In genomic region chr13:52158629-52159158, GRCh38 we compare ENCODE assay signal across 8 cellular contexts. TPM values are rescaled to one million over a fixed set of nuclear protein-coding genes. Genes with fewer than 3 reads are reported as not detected.
DNase-seq lines count a peak whose midpoint lies in the region; ATAC-seq and TF ChIP-seq lines count a peak whose summit lies in the region.

No MANE protein-coding gene starts in this region.

- H3K27ac Mint-ChIP-seq in Caco-2 (ENCODE audit: unreplicated experiment) = peak overlapping the region; percentile 79

- H3K27me3 Mint-ChIP-seq in Caco-2 (ENCODE audit: insufficient read depth, unreplicated experiment) = no peaks in the 10 kb centered on the region

- intact Hi-C loops in Caco-2 (cut with micrococcal nuclease; ENCODE audit: unreplicated experiment) = loop anchor here (10.0 kb wide), 1 partner anchor 286 kb away; no protein-coding TSS in a partner anchor
- intact Hi-C loops in stomach (cut with DNase I; ENCODE audit: low total_unique reads) = no loop called here

- H3K4me1 ChIP-seq in Caco-2 = peaks cover 51% of the 10 kb centered on the region
- H3K4me1 ChIP-seq in stomach = peaks cover 13 to 60% (median 38%) of the 10 kb centered on the region in 4 donors

- H3K9me3 Mint-ChIP-seq in Caco-2 (ENCODE audit: unreplicated experiment) = no peaks in the 10 kb centered on the region

- peaks cover 13% of the 10 kb centered on the region for H3K36me3 Mint-ChIP-seq in Caco-2 (ENCODE audit: insufficient read depth, unreplicated experiment)

- TF ChIP-seq EP300 in stomach (IDR thresholded peaks at IDR 0.05) = no peak

- H3K9me3 ChIP-seq in Caco-2 = no peaks in the 10 kb centered on the region
- no peaks in the 10 kb centered on the region for H3K9me3 ChIP-seq in stomach

- no peak for TF ChIP-seq POLR2A in stomach (IDR thresholded peaks at IDR 0.05)

- peaks cover 1% of the 10 kb centered on the region for H3K36me3 ChIP-seq in Caco-2 (ENCODE audit: control insufficient read depth, insufficient read depth, low read length)
- H3K36me3 ChIP-seq in kidney epithelial cell (ENCODE audit: control insufficient read depth, insufficient read depth, low read length) = no peaks in the 10 kb centered on the region
- H3K36me3 ChIP-seq in stomach = peaks cover 0 to 5% (median 2%) of the 10 kb centered on the region in 4 donors

- H3K27ac ChIP-seq in stomach = peak overlapping the region; percentile 80 to 90 (median 84)

- no peak for TF ChIP-seq CTCF in Caco-2 (IDR thresholded peaks at IDR 0.05; ENCODE audit: insufficient read depth in 1 of 2, low read depth in 1 of 2, low read length in 1 of 2, severe bottlenecking in 1 of 2, unreplicated experiment in 1 of 2)
- TF ChIP-seq CTCF in cardiac fibroblast (IDR thresholded peaks at IDR 0.05; ENCODE audit: low read depth, low read length) = no peak
- no peak for TF ChIP-seq CTCF in kidney epithelial cell (IDR thresholded peaks at IDR 0.05; ENCODE audit: insufficient read depth, low read length, poor library complexity, severe bottlenecking)
- TF ChIP-seq CTCF in stomach (IDR thresholded peaks at IDR 0.05) = no peak

- H3K4me3 ChIP-seq in Caco-2 (ENCODE audit: low read depth, low read length) (peak overlapping the region; percentile 91), cardiac fibroblast (replicated peaks in 1 of 2; ENCODE audit: low read depth in 2 of 2, low read length in 2 of 2) (peak overlapping the region; percentile 63 to 69), kidney epithelial cell (ENCODE audit: low read depth, low read length) (peak overlapping the region; percentile 72), stomach (peak overlapping the region; percentile 74 to 97 (median 86))

- BruUV-seq in Caco-2 (replicated peaks; lab: Mats Ljungman, UMichigan) = no TSS peak

- DNase-seq in Caco-2 (peak in 1 of 2 experiments; percentile 32), NCI-H2227 treated with DMSO at 0.1 percent for 48 hours (lab: John Stamatoyannopoulos, UW) (peak; percentile 1), cardiac fibroblast (ENCODE audit: low read depth in 2 of 2) (peak; percentile 58), kidney epithelial cell (ENCODE audit: low read depth) (no peak), stomach (no peak), HuH-7.5 (ENCODE audit: low spot score) (no peak), HuH-7 (ENCODE audit: low spot score) (no peak)

- H3K27me3 ChIP-seq in Caco-2 (replicated peaks; ENCODE audit: control insufficient read depth, insufficient read depth, low read length) = no peaks in the 10 kb centered on the region
- no peaks in the 10 kb centered on the region for H3K27me3 ChIP-seq in kidney epithelial cell (ENCODE audit: control insufficient read depth, insufficient read depth, low read length)
- H3K27me3 ChIP-seq in stomach = no peaks in the 10 kb centered on the region

- peak overlapping the region; percentile 76 for H3K4me3 Mint-ChIP-seq in Caco-2 (ENCODE audit: unreplicated experiment)

- peak; percentile 28 for ATAC-seq in GM21526 (IDR thresholded peaks at IDR 0.05; ENCODE audit: low FRiP score, unreplicated experiment)

- H3K4me1 Mint-ChIP-seq in Caco-2 (ENCODE audit: low read depth, unreplicated experiment) = peaks cover 49% of the 10 kb centered on the region

- CTCF ChIA-PET in Caco-2 (lab: Charles Lee) = interaction anchor here (1.4 to 1.7 kb wide), 2 partner anchors 29 to 35 kb away, joined by 5 to 6 read pairs; partner anchors contain the start of gene NEK5

- 10 to 14% (median 12%) methylated on average over 17 of the region's 17 CpGs for WGBS in stomach, 5 donors

- POLR2A ChIA-PET in Caco-2 (lab: Charles Lee) = no interaction called here

RNA-seq across cellular contexts. Expression of gene NEK3, which starts 0.7 kb away (rescaled TPM):
- 23.2 and 33.5 TPM in 2 replicates for total RNA-seq in Caco-2 (2022)
- 9.4 and 9.9 TPM in 2 replicates for total RNA-seq in kidney epithelial cell
- 100 to 1,000 TPM in 1 of 5 donors, 10 to 100 TPM in 3, 1 to 10 TPM in 1; 2.3 to 171 (median 29.4) TPM for total RNA-seq in stomach
- polyA plus RNA-seq in stomach = 10 to 100 TPM in 1 of 3 donors, 1 to 10 TPM in 2; 7.6 to 14.3 (median 8.4) TPM

RNA-seq across cellular contexts. Expression of gene NEK5, which starts 29.8 kb away (rescaled TPM):
- total RNA-seq in Caco-2 (2022) (0.35 and 0.39 TPM in 2 replicates), kidney epithelial cell (0.33 and 0.82 TPM in 2 replicates), stomach (1 to 10 TPM in 1 of 5 donors, under 1 TPM in 1, not detected in 3; 0.73 to 4.0 TPM)
- polyA plus RNA-seq in stomach = under 1 TPM in 2 of 3 donors, not detected in 1; 0.05 to 0.31 TPM

Comparison
In these comparisons a context has a peak if more than half of its experiments do, and no peak if none do; other contexts are left out.
1. DNase-seq: peak in NCI-H2227 treated with DMSO at 0.1 percent for 48 hours (single experiment) and cardiac fibroblast (2 of 2); none in kidney epithelial cell (single experiment), stomach (single experiment), HuH-7.5 (single experiment) and HuH-7 (single experiment).
2. Peak in every context shown above with its lines, with median percentiles within 50 percentile points of each other: H3K4me3 ChIP-seq.